In genomic region chr5:108924457-108924961, GRCh38 we compare ENCODE assay signal across 10 cellular contexts.
DNase-seq lines count a peak whose midpoint lies in the region; ATAC-seq and TF ChIP-seq lines count a peak whose summit lies in the region.
"Had no signal": no experiment of that assay in that cellular context is flagged by ENCODE, and none has a peak within 500 bp of the region (broad histone marks: within the 10 kb centered on the region; RNA-seq: fewer than 3 reads in every experiment).

No MANE protein-coding gene starts in this region.

- no peaks in the 10 kb centered on the region for H3K27me3 Mint-ChIP-seq in activated naive CD4-positive, alpha-beta T cell treated with anti-CD3 and anti-CD28 coated beads, Interleukin-2, amount 10 ng/mL, durations not matched to agents 7 days and 5 days
- no peaks in the 10 kb centered on the region for H3K27me3 Mint-ChIP-seq in activated naive CD8-positive, alpha-beta T cell treated with anti-CD3 and anti-CD28 coated beads for 36 hours
- H3K27me3 Mint-ChIP-seq in progenitor cell of endocrine pancreas = no peaks in the 10 kb centered on the region

- no peaks in the 10 kb centered on the region for H3K9me3 Mint-ChIP-seq in activated naive CD4-positive, alpha-beta T cell treated with anti-CD3 and anti-CD28 coated beads, Interleukin-2, amount 10 ng/mL, durations not matched to agents 7 days and 5 days
- H3K9me3 Mint-ChIP-seq in activated naive CD8-positive, alpha-beta T cell treated with anti-CD3 and anti-CD28 coated beads for 36 hours = no peaks in the 10 kb centered on the region
- peaks cover 3% of the 10 kb centered on the region for H3K9me3 Mint-ChIP-seq in progenitor cell of endocrine pancreas (ENCODE audit: low read depth)

- peak overlapping the region; percentile 65 for H3K4me3 Mint-ChIP-seq in activated naive CD4-positive, alpha-beta T cell treated with anti-CD3 and anti-CD28 coated beads, Interleukin-2, amount 10 ng/mL, durations not matched to agents 7 days and 5 days
- peak overlapping the region; percentile 68 for H3K4me3 Mint-ChIP-seq in activated naive CD8-positive, alpha-beta T cell treated with anti-CD3 and anti-CD28 coated beads for 36 hours
- no peak overlapping the region for H3K4me3 Mint-ChIP-seq in progenitor cell of endocrine pancreas (ENCODE audit: low read depth)

- peak; percentile 24 for TF ChIP-seq CTCF in progenitor cell of endocrine pancreas (IDR thresholded peaks at IDR 0.05; ENCODE audit: unreplicated experiment)
- TF ChIP-seq CTCF in coronary artery (IDR thresholded peaks at IDR 0.05) = no peak

- no peak for DNase-seq in activated naive CD4-positive, alpha-beta T cell treated with anti-CD3 and anti-CD28 coated beads, Interleukin-2, amount 10 ng/mL, durations not matched to agents 7 days and 5 days
- no peak for DNase-seq in activated naive CD4-positive, alpha-beta T cell (lab: John Stamatoyannopoulos, UW)
- DNase-seq in KG1 (lab: John Stamatoyannopoulos, UW) = peak; percentile 26
- no peak for DNase-seq in activated naive CD8-positive, alpha-beta T cell treated with anti-CD3 and anti-CD28 coated beads for 36 hours
- DNase-seq in progenitor cell of endocrine pancreas (ENCODE audit: low spot score, unreplicated experiment) = no peak
- DNase-seq in NCI-H2171 treated with DMSO at 0.1 percent for 48 hours (lab: John Stamatoyannopoulos, UW) = no peak
- DNase-seq in coronary artery (ENCODE audit: low spot score) = no peak
- DNase-seq: NCI-H146 had no signal

- no peak overlapping the region for H3K27ac Mint-ChIP-seq in activated naive CD4-positive, alpha-beta T cell treated with anti-CD3 and anti-CD28 coated beads, Interleukin-2, amount 10 ng/mL, durations not matched to agents 7 days and 5 days
- H3K27ac Mint-ChIP-seq in activated naive CD8-positive, alpha-beta T cell treated with anti-CD3 and anti-CD28 coated beads for 36 hours = no peak overlapping the region
- no peak overlapping the region for H3K27ac Mint-ChIP-seq in progenitor cell of endocrine pancreas

- no peak overlapping the region for H3K4me3 ChIP-seq in coronary artery
- H3K4me3 ChIP-seq: suprapubic skin had no signal

- H3K27ac ChIP-seq in coronary artery = no peak overlapping the region
- H3K27ac ChIP-seq: suprapubic skin had no signal

- H3K4me1 Mint-ChIP-seq in activated naive CD4-positive, alpha-beta T cell treated with anti-CD3 and anti-CD28 coated beads, Interleukin-2, amount 10 ng/mL, durations not matched to agents 7 days and 5 days = no peaks in the 10 kb centered on the region
- peaks cover 4% of the 10 kb centered on the region for H3K4me1 Mint-ChIP-seq in activated naive CD8-positive, alpha-beta T cell treated with anti-CD3 and anti-CD28 coated beads for 36 hours
- H3K4me1 Mint-ChIP-seq in progenitor cell of endocrine pancreas (ENCODE audit: low read depth) = peaks cover 12% of the 10 kb centered on the region

- CTCF ChIA-PET in activated naive CD4-positive, alpha-beta T cell treated with anti-CD3 and anti-CD28 coated beads, Interleukin-2, amount 10 ng/mL, durations not matched to agents 7 days and 5 days (lab: Charles Lee) = interaction anchor here (1.1 kb wide), 1 partner anchor 14 kb away, joined by 3 read pairs; no protein-coding TSS in a partner anchor

- no peak for ATAC-seq in GM18517 (IDR thresholded peaks at IDR 0.05; ENCODE audit: unreplicated experiment)

- H3K36me3 Mint-ChIP-seq in activated naive CD4-positive, alpha-beta T cell treated with anti-CD3 and anti-CD28 coated beads, Interleukin-2, amount 10 ng/mL, durations not matched to agents 7 days and 5 days = no peaks in the 10 kb centered on the region
- no peaks in the 10 kb centered on the region for H3K36me3 Mint-ChIP-seq in activated naive CD8-positive, alpha-beta T cell treated with anti-CD3 and anti-CD28 coated beads for 36 hours
- H3K36me3 Mint-ChIP-seq in progenitor cell of endocrine pancreas (ENCODE audit: insufficient read depth) = peaks cover 4% of the 10 kb centered on the region
